In the genomic region with DNA sequence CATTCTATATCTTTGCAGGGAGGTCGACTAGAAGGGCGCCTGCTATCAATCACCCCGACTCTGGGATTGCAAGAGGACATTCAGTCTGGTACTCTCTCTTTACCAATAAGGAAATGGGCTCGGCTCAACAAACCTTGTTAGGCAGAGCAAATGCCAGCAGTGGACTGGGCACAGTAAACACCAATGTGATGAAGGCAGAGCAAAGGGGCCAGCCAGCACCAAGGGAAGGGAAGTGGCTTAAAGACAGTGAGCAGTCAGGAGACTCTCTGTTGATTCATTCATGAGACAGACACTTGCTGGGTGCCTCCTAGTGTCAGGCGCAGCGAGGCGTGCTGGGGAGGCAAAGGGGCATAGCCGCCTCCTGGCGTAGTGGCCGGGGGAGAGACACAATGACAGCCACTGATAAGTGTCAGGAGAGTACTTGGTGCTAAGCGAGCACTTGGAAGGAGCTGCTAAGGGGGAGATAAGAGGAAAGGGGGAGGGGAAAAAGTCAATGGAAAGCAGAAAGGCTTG, we compare ENCODE assay signal across 9 cellular contexts. TPM values are rescaled to one million over a fixed set of nuclear protein-coding genes. Genes with fewer than 3 reads are reported as not detected.
DNase-seq lines count a peak whose midpoint lies in the region; ATAC-seq and TF ChIP-seq lines count a peak whose summit lies in the region.
"Had no signal": no experiment of that assay in that cellular context is flagged by ENCODE, and none has a peak within 500 bp of the region (broad histone marks: within the 10 kb centered on the region; RNA-seq: fewer than 3 reads in every experiment).

No MANE protein-coding gene starts in this region.

- peak; percentile 23 for DNase-seq in H4 (ENCODE audit: low spot score)
- peak in 45 of 51 donors; percentile 13 to 90 (median 64) for DNase-seq in hypothalamus (lab: John Stamatoyannopoulos, UW)
- DNase-seq in prostate gland (ENCODE audit: low spot score): peak; percentile 42
- no peak for DNase-seq in NCI-H2171 treated with DMSO at 0.1 percent for 48 hours (lab: John Stamatoyannopoulos, UW)
- no peak for DNase-seq in stimulated activated naive CD4-positive, alpha-beta T cell (lab: John Stamatoyannopoulos, UW)
- DNase-seq: SIG-M5 had no signal

- ATAC-seq in GM21786 (IDR thresholded peaks at IDR 0.05; ENCODE audit: unreplicated experiment): no peak
- ATAC-seq in HG03108 (IDR thresholded peaks at IDR 0.05; ENCODE audit: unreplicated experiment): no peak

- H3K27me3 ChIP-seq in prostate gland (replicated peaks; ENCODE audit: insufficient read depth): no peaks in the 10 kb centered on the region

- peak overlapping the region; percentile 87 for H3K27ac ChIP-seq in angular gyrus (ENCODE audit: low read depth, low read length)
- peak overlapping the region; percentile 58 to 61 for H3K27ac ChIP-seq in prostate gland

- H3K4me1 ChIP-seq in prostate gland (replicated peaks): peaks cover 12% of the 10 kb centered on the region

- no peak overlapping the region for H3K4me3 ChIP-seq in prostate gland

- no peaks in the 10 kb centered on the region for H3K9me3 ChIP-seq in prostate gland

- WGBS in prostate gland: 73% methylated on average over 11 of the region's 11 CpGs

- intact Hi-C loops in prostate gland (cut with DNase I): no loop called here

- no peak for TF ChIP-seq POLR2A in prostate gland (IDR thresholded peaks at IDR 0.05)

- no peaks in the 10 kb centered on the region for H3K36me3 ChIP-seq in prostate gland

- TF ChIP-seq CTCF in prostate gland (IDR thresholded peaks at IDR 0.05): peak in 1 of 4 experiments; percentile 3

RNA-seq across cellular contexts. Expression of gene TMCC3, which starts 34.1 kb away (rescaled TPM):
- 0.43 and 0.84 TPM in 2 replicates for total RNA-seq in H4 (2014; rRNA removed; shearing (Covaris generic))
- total RNA-seq in prostate gland: 10 to 100 TPM; 13.5 to 15.4 TPM

Comparison
In these comparisons a context has a peak if more than half of its experiments do, and no peak if none do; other contexts are left out.
1. DNase-seq: peak in H4 (single experiment), hypothalamus (45 of 51) and prostate gland (single experiment); none in NCI-H2171 treated with DMSO at 0.1 percent for 48 hours (single experiment) and stimulated activated naive CD4-positive, alpha-beta T cell (0 of 6).